ENCODE assay signal across 7 cellular contexts in the genomic region with DNA sequence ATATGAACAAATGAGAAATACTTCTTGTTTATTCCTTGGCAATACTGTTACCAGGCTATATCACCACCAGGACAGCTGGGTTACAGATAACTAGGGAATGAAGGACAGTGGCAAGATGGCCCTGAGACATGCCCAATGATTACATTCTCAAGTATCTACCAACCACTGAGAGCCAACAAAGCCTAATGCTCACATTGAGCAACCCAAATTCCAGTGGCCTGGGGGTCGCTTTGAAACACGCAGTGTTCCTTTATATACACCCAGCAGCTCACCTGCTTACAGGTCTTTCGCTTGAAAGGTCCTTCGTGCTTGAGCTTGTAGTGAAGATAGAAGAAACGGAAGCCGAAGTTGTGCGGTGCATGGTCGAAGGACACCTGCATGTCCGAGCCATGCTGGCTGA. TPM values are rescaled to one million over a fixed set of nuclear protein-coding genes. Genes with fewer than 3 reads are reported as not detected.
"Had no signal": no experiment of that assay in that cellular context is flagged by ENCODE, and none has a peak within 500 bp of the region (broad histone marks: within the 10 kb centered on the region; RNA-seq: fewer than 3 reads in every experiment).

No MANE protein-coding gene starts in this region.

- DNase-seq: H7, HCEC 1CT, IMR-90, KG1 had no signal

- H3K9me3 Mint-ChIP-seq: GM23338 had no signal

- H3K4me3 ChIP-seq: GM23338, K562 had no signal

- H3K4me2 ChIP-seq: GM23338 had no signal

- H3K27ac ChIP-seq: HL-60 had no signal

- H3K4me3 Mint-ChIP-seq: GM23338 had no signal

- H3K27ac Mint-ChIP-seq: GM23338 had no signal

- ATAC-seq: GM23338, K562 had no signal

- H2AFZ ChIP-seq: GM23338 had no signal

RNA-seq across cellular contexts. Expression of a gene that starts 45.1 kb away (rescaled TPM):
- total RNA-seq: K562 had no signal
- polyA plus RNA-seq: IMR-90, K562 had no signal
